In genomic region chr7:99558306-99559275, GRCh38 we compare ENCODE assay signal across 8 cellular contexts. TPM values are rescaled to one million over a fixed set of nuclear protein-coding genes. Genes with fewer than 3 reads are reported as not detected.
DNase-seq lines count a peak whose midpoint lies in the region; ATAC-seq and TF ChIP-seq lines count a peak whose summit lies in the region.

Gene ZNF655, plus strand, starts transcription at chr7:99558642. Its CDS starts 1,918 bp downstream, at chr7:99560560.

- H3K4me2 ChIP-seq in SU-DHL-6 (ENCODE audit: low read depth, low read length, poor library complexity, severe bottlenecking) = peak within 1 kb of the TSS; percentile 74
- peak within 1 kb of the TSS; percentile 78 for H3K4me2 ChIP-seq in trophoblast cell (ENCODE audit: low read length)

- H3K27ac ChIP-seq in SU-DHL-6 (ENCODE audit: low read depth, low read length) (peak within 1 kb of the TSS; percentile 84), trophoblast cell (ENCODE audit: low read depth, low read length) (peak within 1 kb of the TSS; percentile 89), tibial nerve (peak within 1 kb of the TSS; percentile 91 to 98 (median 96))

- H3K9me3 ChIP-seq in SU-DHL-6 (ENCODE audit: insufficient read depth, low read length) = no peaks in the 10 kb centered on the region
- no peaks in the 10 kb centered on the region for H3K9me3 ChIP-seq in adipocyte (ENCODE audit: control insufficient read depth, low read length)
- H3K9me3 ChIP-seq in trophoblast cell (ENCODE audit: insufficient read depth, low read depth, low read length) = no peaks in the 10 kb centered on the region
- H3K9me3 ChIP-seq in tibial nerve = no peaks in the 10 kb centered on the region

- H3K14ac ChIP-seq in trophoblast cell (ENCODE audit: low read length) = peak within 1 kb of the TSS; percentile 94

- POLR2A ChIA-PET in GM10248 (lab: Yijun Ruan, JAX) = interaction anchor here (0.7 to 1.3 kb wide), 8 partner anchors 8 to 523 kb away, joined by 3 to 7 read pairs (median 4); partner anchors contain the start of genes ZKSCAN5, ZNF3 and ZNF394

- H2AFZ ChIP-seq in SU-DHL-6 (ENCODE audit: low read depth, low read length, severe bottlenecking) (peak within 1 kb of the TSS; percentile 87), trophoblast cell (ENCODE audit: insufficient read depth, low read length, poor library complexity) (peak within 1 kb of the TSS; percentile 78)

- H3K23ac ChIP-seq in trophoblast cell (ENCODE audit: low read length) = no peak within 1 kb of the TSS

- H4K12ac ChIP-seq in trophoblast cell (ENCODE audit: low read depth, low read length) = peak within 1 kb of the TSS; percentile 90

- H2BK120ac ChIP-seq in trophoblast cell (ENCODE audit: insufficient read depth, low read length, poor library complexity) = peak within 1 kb of the TSS; percentile 95

- no peaks in the 10 kb centered on the region for H3K9me2 ChIP-seq in SU-DHL-6 (replicated peaks; ENCODE audit: insufficient read depth, low read length)

- peak; percentile 78 for ATAC-seq in HG02588 (IDR thresholded peaks at IDR 0.05; ENCODE audit: unreplicated experiment)

- no CpG with 5 or more reads among the region's 80 CpGs for WGBS in trophoblast cell (ENCODE audit: extremely low coverage, insufficient coverage, insufficient read length)
- 0% methylated on average over 35 to 54 of the region's 80 CpGs for WGBS in tibial nerve, 2 donors

- peak within 1 kb of the TSS; percentile 93 for H4K91ac ChIP-seq in trophoblast cell (ENCODE audit: low read depth, low read length)

- peak within 1 kb of the TSS; percentile 95 for H3K9ac ChIP-seq in SU-DHL-6 (ENCODE audit: low read length)
- H3K9ac ChIP-seq in adipocyte (ENCODE audit: low read length) = peak within 1 kb of the TSS; percentile 100
- H3K9ac ChIP-seq in trophoblast cell (ENCODE audit: low read length) = peak within 1 kb of the TSS; percentile 99

- H3K27me3 ChIP-seq in SU-DHL-6 (ENCODE audit: low read length) (no peaks in the 10 kb centered on the region), adipocyte (replicated peaks; ENCODE audit: control insufficient read depth, insufficient read depth, low read length) (no peaks in the 10 kb centered on the region), trophoblast cell (ENCODE audit: insufficient read depth, low read length) (no peaks in the 10 kb centered on the region), tibial nerve (no peaks in the 10 kb centered on the region)

- TF ChIP-seq CTCF in GM10248 (IDR thresholded peaks at IDR 0.05; ENCODE audit: control extremely low read depth, extremely low read depth, low read depth, missing control alignments) (no peak), SU-DHL-6 (IDR thresholded peaks at IDR 0.05; ENCODE audit: insufficient read depth, low read length, poor library complexity, severe bottlenecking) (no peak), tibial nerve (IDR thresholded peaks at IDR 0.05) (peak in 1 of 5 experiments; percentile 21)

- intact Hi-C loops in cardiac septum (cut with DNase I) = loop anchor here (5.0 kb wide), 1 partner anchor 59 kb away; the partner anchor contains the start of gene ZSCAN25

- H3K4me3 ChIP-seq in SU-DHL-6 (ENCODE audit: insufficient read depth, low read length, poor library complexity, severe bottlenecking) = peak within 1 kb of the TSS; percentile 91
- H3K4me3 ChIP-seq in adipocyte (ENCODE audit: low read length) = peak within 1 kb of the TSS; percentile 90
- H3K4me3 ChIP-seq in trophoblast cell (ENCODE audit: low read depth, low read length) = peak within 1 kb of the TSS; percentile 96
- H3K4me3 ChIP-seq in tibial nerve = peak within 1 kb of the TSS; percentile 82 to 98 (median 92)

- H3K79me1 ChIP-seq in trophoblast cell (ENCODE audit: low read length) = peaks cover 15% of the 10 kb centered on the region

- no peaks in the 10 kb centered on the region for H4K20me1 ChIP-seq in SU-DHL-6 (ENCODE audit: low read depth, low read length)

- peak within 1 kb of the TSS; percentile 8 for H2BK12ac ChIP-seq in trophoblast cell (ENCODE audit: low read length)

- peak within 1 kb of the TSS; percentile 96 for H2AK5ac ChIP-seq in trophoblast cell (ENCODE audit: low read length)

- peak within 1 kb of the TSS; percentile 94 for H2BK5ac ChIP-seq in trophoblast cell (ENCODE audit: low read depth, low read length, poor library complexity)

- H3K36me3 ChIP-seq in SU-DHL-6 (ENCODE audit: low read length) (peaks cover 34% of the 10 kb centered on the region), adipocyte (ENCODE audit: control insufficient read depth, insufficient read depth, low read length, severe bottlenecking) (peaks cover 35% of the 10 kb centered on the region), trophoblast cell (ENCODE audit: control insufficient read depth in 1 of 2, insufficient read depth in 2 of 2, low read length in 2 of 2) (peaks cover 16 to 33% of the 10 kb centered on the region in 2 experiments), tibial nerve (peaks cover 3 to 63% (median 9%) of the 10 kb centered on the region in 3 donors)

- peak within 1 kb of the TSS; percentile 95 for H3K18ac ChIP-seq in trophoblast cell (ENCODE audit: low read length)

- H4K8ac ChIP-seq in trophoblast cell (ENCODE audit: low read depth, low read length) = peak within 1 kb of the TSS; percentile 94

- H3K79me2 ChIP-seq in SU-DHL-6 (ENCODE audit: insufficient read depth, low read length) (peaks cover 72% of the 10 kb centered on the region), trophoblast cell (ENCODE audit: control insufficient read depth, insufficient read depth, low read length, poor library complexity) (peaks cover 17% of the 10 kb centered on the region)

- peak; percentile 96 for DNase-seq in GM10248 (ENCODE audit: extremely low spot score)
- DNase-seq in NCI-H128 (lab: John Stamatoyannopoulos, UW; ENCODE audit: unreplicated experiment) = peak; percentile 81
- DNase-seq in adipocyte (ENCODE audit: low read depth) = peak; percentile 94
- peak; percentile 92 for DNase-seq in cardiac septum (ENCODE audit: low spot score)
- DNase-seq in trophoblast cell = peak; percentile 77 to 86
- peak; percentile 83 to 89 for DNase-seq in tibial nerve (ENCODE audit: low spot score in 2 of 2)

- H3F3A ChIP-seq in SU-DHL-6 (ENCODE audit: insufficient read depth) = peaks cover 19% of the 10 kb centered on the region; the same call in 1 of the 2 replicates

- H3K4ac ChIP-seq in trophoblast cell (ENCODE audit: low read depth, low read length) = peak within 1 kb of the TSS; percentile 93

- H3K4me1 ChIP-seq in adipocyte (ENCODE audit: control insufficient read depth, insufficient read depth, low read length) = peaks cover 48% of the 10 kb centered on the region
- H3K4me1 ChIP-seq in trophoblast cell (ENCODE audit: control insufficient read depth in 1 of 2, insufficient read depth in 2 of 2, low read length in 2 of 2) = peaks cover 6 to 7% of the 10 kb centered on the region in 2 experiments
- H3K4me1 ChIP-seq in tibial nerve = peaks cover 0 to 65% (median 20%) of the 10 kb centered on the region in 4 donors

- CTCF ChIA-PET in GM10248 (lab: Yijun Ruan, JAX) = interaction anchor here (0.6 to 1.4 kb wide), 6 partner anchors 8 to 101 kb away, joined by 3 to 4 read pairs (median 3); no protein-coding TSS in a partner anchor

- TF ChIP-seq POLR2A in tibial nerve (IDR thresholded peaks at IDR 0.05) = peak; percentile 66 to 82

- peak; percentile 57 to 93 for TF ChIP-seq EP300 in tibial nerve (IDR thresholded peaks at IDR 0.05)

RNA-seq across cellular contexts. Expression of gene ZNF655, which starts in this region (rescaled TPM):
- total RNA-seq in cardiac septum (42.1 TPM), tibial nerve (100 to 1,000 TPM in 2 of 4 donors, 10 to 100 TPM in 2; 90.8 to 140 (median 104) TPM)
- polyA plus RNA-seq in trophoblast cell (2013) = 38.5 and 40.3 TPM in 2 replicates

Comparison
In these comparisons a context has a peak if more than half of its experiments do, and no peak if none do; other contexts are left out.
1. Peak in every context shown above with its lines: DNase-seq, ATAC-seq, H3K4me3 ChIP-seq and H3K27ac ChIP-seq.